In the genomic region with DNA sequence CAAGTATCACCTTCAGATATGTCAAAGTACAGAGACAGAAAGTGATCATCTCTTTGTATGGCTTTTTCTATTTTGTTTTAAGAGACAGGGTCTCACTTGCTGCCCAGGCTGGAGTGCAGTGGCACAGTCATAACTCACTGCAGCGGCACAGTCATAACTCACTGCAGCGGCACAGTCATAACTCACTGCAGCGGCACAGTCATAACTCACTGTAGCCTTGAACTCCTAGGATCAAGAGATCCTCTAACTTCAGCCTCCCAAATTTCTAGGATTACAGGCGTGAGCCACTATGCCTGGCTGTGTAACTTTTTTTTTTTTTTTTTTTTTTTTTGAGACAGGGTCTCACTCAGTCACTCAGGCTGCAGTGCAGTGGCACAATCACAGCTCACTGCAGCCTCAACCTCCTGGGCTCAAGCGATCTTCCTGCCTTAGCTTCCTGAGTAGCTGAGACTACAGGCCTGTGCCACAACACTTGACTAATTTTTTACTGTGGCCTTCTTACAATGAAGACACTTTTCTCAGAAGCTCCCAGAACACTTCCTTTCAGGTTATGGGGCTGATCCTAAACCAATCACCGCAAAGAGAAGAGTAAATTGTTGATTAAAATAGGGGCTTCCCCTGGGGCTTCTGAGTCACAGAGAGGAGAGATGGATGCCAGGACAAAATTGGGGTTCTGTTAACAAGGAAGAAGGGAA, we compare ENCODE assay signal across 11 cellular contexts. TPM values are rescaled to one million over a fixed set of nuclear protein-coding genes. Genes with fewer than 3 reads are reported as not detected.
DNase-seq lines count a peak whose midpoint lies in the region; ATAC-seq, FAIRE-seq and TF ChIP-seq lines count a peak whose summit lies in the region.
"Had no signal": no experiment of that assay in that cellular context is flagged by ENCODE, and none has a peak within 500 bp of the region (broad histone marks: within the 10 kb centered on the region; RNA-seq: fewer than 3 reads in every experiment).

No MANE protein-coding gene starts in this region.

- peak overlapping the region; percentile 54 for H3K27ac ChIP-seq in GM12878 (ENCODE audit: control insufficient read depth, insufficient read depth)

- FAIRE-seq in GM12878 (lab: Jason Lieb, UNC): peak; percentile 54
- FAIRE-seq: HTR-8/SVneo had no signal

- no peaks in the 10 kb centered on the region for H3K36me3 ChIP-seq in GM12878 (ENCODE audit: control insufficient read depth in 2 of 2, insufficient read depth in 2 of 2, low read length in 1 of 2)

- CTCF ChIA-PET in GM12878 (lab: Yijun Ruan, JAX): interaction anchor here (0.9 to 5.6 kb wide), 13 partner anchors 7 to 458 kb away, joined by 3 to 51 read pairs (median 5); partner anchors contain the start of gene HIKESHI

- WGBS in GM12878 (ENCODE audit: insufficient coverage, insufficient replicate concordance, low lambda C conversion rate, missing lambda C conversion rate): 11% methylated on average over 6 of the region's 6 CpGs

- no peak for TF ChIP-seq CTCF in GM12878 (IDR thresholded peaks at IDR 0.05 in 2 of 3, conservative IDR thresholded peaks at IDR 0.05 in 1 of 3; ENCODE audit: control insufficient read depth in 2 of 3, extremely low read depth in 1 of 3, insufficient read depth in 1 of 3, low read depth in 3 of 3, low read length in 3 of 3)
- no peak for TF ChIP-seq CTCF in omental fat pad (IDR thresholded peaks at IDR 0.05)

- peak overlapping the region; percentile 19; the same call in 1 of the 2 replicates for H3K4me2 ChIP-seq in GM12878 (ENCODE audit: control insufficient read depth, insufficient read depth)

- TF ChIP-seq POLR2A in GM12878 (IDR thresholded peaks at IDR 0.05; ENCODE audit: low read depth, low read length): no peak

- H4K20me1 ChIP-seq in GM12878 (ENCODE audit: control insufficient read depth, insufficient read depth): no peaks in the 10 kb centered on the region

- H3K9me3 ChIP-seq in GM12878 (replicated peaks; ENCODE audit: control insufficient read depth, insufficient read depth, low read length): no peaks in the 10 kb centered on the region

- no peaks in the 10 kb centered on the region for H3K27me3 ChIP-seq in GM12878 (replicated peaks in 1 of 2; ENCODE audit: control insufficient read depth in 2 of 2, insufficient read depth in 2 of 2, low read length in 1 of 2)

- DNase-seq in GM12878 (ENCODE audit: low read depth, low spot score) (peak; percentile 59), COLO829 (ENCODE audit: low spot score) (no peak), omental fat pad (ENCODE audit: low spot score) (no peak), SKM-1 treated with dmso at 0.1 percent for 144 hours (lab: John Stamatoyannopoulos, UW; ENCODE audit: unreplicated experiment) (no peak), putamen (ENCODE audit: low spot score) (no peak)
- DNase-seq: effector CD8-positive, alpha-beta T cell; EL had no signal

- intact Hi-C loops in GM12878 (cut with micrococcal nuclease; ENCODE audit: unreplicated experiment): loop anchor here (2.0 to 10.0 kb wide), 6 partner anchors 48 to 628 kb away; partner anchors contain the start of genes CCDC83, CREBZF and EED

- H2AFZ ChIP-seq in GM12878 (ENCODE audit: control insufficient read depth, low read depth, low read length): no peak overlapping the region; the same call in 1 of the 2 replicates

- no peaks in the 10 kb centered on the region for H3K79me2 ChIP-seq in GM12878 (ENCODE audit: control insufficient read depth, insufficient read depth, low read length)

- peaks cover 33% of the 10 kb centered on the region for H3K4me1 ChIP-seq in GM12878 (ENCODE audit: control insufficient read depth, insufficient read depth, low read length)

- H3K9ac ChIP-seq in GM12878 (ENCODE audit: control insufficient read depth, insufficient read depth, low read length): no peak overlapping the region

- POLR2A ChIA-PET in GM12878 (lab: Charles Lee): interaction anchor here (0.6 to 2.4 kb wide), 5 partner anchors 8 to 162 kb away, joined by 3 to 8 read pairs (median 4); no protein-coding TSS in a partner anchor

- ATAC-seq in GM18861 (IDR thresholded peaks at IDR 0.05; ENCODE audit: unreplicated experiment) (peak; percentile 42), GM21528 (IDR thresholded peaks at IDR 0.05; ENCODE audit: low FRiP score, unreplicated experiment) (peak; percentile 60), HG03432 (IDR thresholded peaks at IDR 0.05; ENCODE audit: unreplicated experiment) (peak; percentile 64), GM12878 (peak; percentile 88), omental fat pad (ENCODE audit: low FRiP score) (no peak)

- RAD21 ChIA-PET in GM12878 (lab: Charles Lee; ENCODE audit: unreplicated experiment): interaction anchor here (0.7 to 4.2 kb wide), 10 partner anchors 8 to 438 kb away, joined by 3 to 28 read pairs (median 4); partner anchors contain the start of gene CCDC83

- H3K4me3 ChIP-seq in GM12878: no peak overlapping the region

- SMC1A ChIA-PET in GM12878 (lab: Charles Lee; ENCODE audit: uncharacterized antibody, unreplicated experiment): interaction anchor here (0.7 to 7.1 kb wide), 10 partner anchors 12 to 435 kb away, joined by 3 to 54 read pairs (median 4); partner anchors contain the start of gene PICALM

- TF ChIP-seq RAD21 in GM12878 (IDR thresholded peaks at IDR 0.05; ENCODE audit: insufficient read depth, low read depth, low read length): no peak

- no peak; a peak in 1 of 4 replicates for TF ChIP-seq EP300 in GM12878 (IDR thresholded peaks at IDR 0.05; ENCODE audit: borderline replicate concordance in 1 of 2, control insufficient read depth in 1 of 2, low read depth in 2 of 2, low read length in 2 of 2)

- BruUV-seq in GM12878 (replicated peaks; lab: Mats Ljungman, UMichigan): no TSS peak

- in situ Hi-C loops in GM12878 (cut with MboI): loop anchor here (5.0 kb wide), 2 partner anchors 251 to 436 kb away; partner anchors contain the start of gene CCDC83

TF ChIP-seq in GM12878, 131 proteins besides CTCF, POLR2A, EP300 and RAD21 (continues in another document):
- TF ChIP-seq, protein P1, sequence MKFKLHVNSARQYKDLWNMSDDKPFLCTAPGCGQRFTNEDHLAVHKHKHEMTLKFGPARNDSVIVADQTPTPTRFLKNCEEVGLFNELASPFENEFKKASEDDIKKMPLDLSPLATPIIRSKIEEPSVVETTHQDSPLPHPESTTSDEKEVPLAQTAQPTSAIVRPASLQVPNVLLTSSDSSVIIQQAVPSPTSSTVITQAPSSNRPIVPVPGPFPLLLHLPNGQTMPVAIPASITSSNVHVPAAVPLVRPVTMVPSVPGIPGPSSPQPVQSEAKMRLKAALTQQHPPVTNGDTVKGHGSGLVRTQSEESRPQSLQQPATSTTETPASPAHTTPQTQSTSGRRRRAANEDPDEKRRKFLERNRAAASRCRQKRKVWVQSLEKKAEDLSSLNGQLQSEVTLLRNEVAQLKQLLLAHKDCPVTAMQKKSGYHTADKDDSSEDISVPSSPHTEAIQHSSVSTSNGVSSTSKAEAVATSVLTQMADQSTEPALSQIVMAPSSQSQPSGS (IDR thresholded peaks at IDR 0.05; ENCODE audit: low read length): 0 out of 2 replicates have a peak, but pooled peaks have one; percentile 29

RNA-seq across cellular contexts. Expression of gene HIKESHI, which starts 9.0 kb away (rescaled TPM):
- total RNA-seq in GM12878 (2013; cell fraction: nucleolus; rRNA removed): 41.9 and 43.2 TPM in 2 replicates
- 57.9 and 70.5 TPM in 2 replicates for total RNA-seq in GM12878 (2014; rRNA removed)
- total RNA-seq in GM12878 (2014; rRNA removed; fragmentation: Illumina TruSeq; extraction: Trizol): 53.3 and 54.0 TPM in 2 replicates
- total RNA-seq in GM12878 (2021): 42.3 and 43.1 TPM in 2 replicates
- 40.1 TPM for polyA plus RNA-seq in GM12878 (2011; ENCODE audit: low read depth)
- polyA plus RNA-seq in GM12878 (2011; rRNA removed): 113 and 124 TPM in 2 replicates
- 53.5 and 55.5 TPM in 2 replicates for polyA plus RNA-seq in GM12878 (2011; cell fraction: cytosol; rRNA removed)
- 42.7 and 70.1 TPM in 2 replicates for polyA plus RNA-seq in GM12878 (2011; cell fraction: nucleus; rRNA removed)
- polyA plus RNA-seq in GM12878 (2012): 40.0 and 49.7 TPM in 2 replicates
- 50.0 and 67.1 TPM in 2 replicates for polyA plus RNA-seq in GM12878 (2014; fragmentation: Illumina TruSeq; extraction: Trizol)
- 100 to 1,000 TPM; 156 to 228 TPM for polyA plus RNA-seq in GM12878 (2014; fragmentation: Nextera tagmentation; extraction: Ambion mirVana)
- 42.3 and 56.9 TPM in 2 replicates for polyA plus RNA-seq in GM12878 (2014; rRNA removed)
- 100 to 1,000 TPM; 116 to 119 TPM for polyA plus RNA-seq in GM12878 (2016; fragmentation: Nextera tagmentation; extraction: Ambion mirVana)
- 48.2 and 53.0 TPM in 2 replicates for polyA minus RNA-seq in GM12878 (2011; rRNA and poly(A)+ RNA removed)
- polyA minus RNA-seq in GM12878 (2011; cell fraction: cytosol; rRNA and poly(A)+ RNA removed): 11.2 and 15.4 TPM in 2 replicates
- 10.8 and 15.4 TPM in 2 replicates for polyA minus RNA-seq in GM12878 (2011; cell fraction: nucleus; rRNA and poly(A)+ RNA removed)
- 10 to 100 TPM; 19.6 to 38.2 (median 33.9) TPM for total RNA-seq in omental fat pad

RNA-seq across cellular contexts. Expression of gene EED, which starts 48.5 kb away (rescaled TPM):
- total RNA-seq in GM12878 (2013; cell fraction: nucleolus; rRNA removed): 146 and 159 TPM in 2 replicates
- 41.5 and 53.4 TPM in 2 replicates for total RNA-seq in GM12878 (2014; rRNA removed)
- 58.8 and 60.4 TPM in 2 replicates for total RNA-seq in GM12878 (2014; rRNA removed; fragmentation: Illumina TruSeq; extraction: Trizol)
- total RNA-seq in GM12878 (2021): 46.3 and 53.1 TPM in 2 replicates
- polyA plus RNA-seq in GM12878 (2011; ENCODE audit: low read depth): 39.3 TPM
- 85.6 and 113 TPM in 2 replicates for polyA plus RNA-seq in GM12878 (2011; rRNA removed)
- polyA plus RNA-seq in GM12878 (2011; cell fraction: cytosol; rRNA removed): 25.9 and 27.1 TPM in 2 replicates
- polyA plus RNA-seq in GM12878 (2011; cell fraction: nucleus; rRNA removed): 50.5 and 65.2 TPM in 2 replicates
- 57.2 and 62.0 TPM in 2 replicates for polyA plus RNA-seq in GM12878 (2012)
- polyA plus RNA-seq in GM12878 (2014; fragmentation: Illumina TruSeq; extraction: Trizol): 51.1 and 61.8 TPM in 2 replicates
- 100 to 1,000 TPM; 101 to 140 TPM for polyA plus RNA-seq in GM12878 (2014; fragmentation: Nextera tagmentation; extraction: Ambion mirVana)
- 41.4 and 49.5 TPM in 2 replicates for polyA plus RNA-seq in GM12878 (2014; rRNA removed)
- 100 to 1,000 TPM in 1 of 2 experiments, 10 to 100 TPM in 1; 95.1 to 105 TPM for polyA plus RNA-seq in GM12878 (2016; fragmentation: Nextera tagmentation; extraction: Ambion mirVana)
- polyA minus RNA-seq in GM12878 (2011; rRNA and poly(A)+ RNA removed): 34.6 and 51.6 TPM in 2 replicates
- 17.0 and 27.9 TPM in 2 replicates for polyA minus RNA-seq in GM12878 (2011; cell fraction: cytosol; rRNA and poly(A)+ RNA removed)
- 42.0 and 76.3 TPM in 2 replicates for polyA minus RNA-seq in GM12878 (2011; cell fraction: nucleus; rRNA and poly(A)+ RNA removed)
- 10 to 100 TPM; 13.2 to 29.6 (median 18.9) TPM for total RNA-seq in omental fat pad
